ENCODE assay signal across 10 cellular contexts in the genomic region with DNA sequence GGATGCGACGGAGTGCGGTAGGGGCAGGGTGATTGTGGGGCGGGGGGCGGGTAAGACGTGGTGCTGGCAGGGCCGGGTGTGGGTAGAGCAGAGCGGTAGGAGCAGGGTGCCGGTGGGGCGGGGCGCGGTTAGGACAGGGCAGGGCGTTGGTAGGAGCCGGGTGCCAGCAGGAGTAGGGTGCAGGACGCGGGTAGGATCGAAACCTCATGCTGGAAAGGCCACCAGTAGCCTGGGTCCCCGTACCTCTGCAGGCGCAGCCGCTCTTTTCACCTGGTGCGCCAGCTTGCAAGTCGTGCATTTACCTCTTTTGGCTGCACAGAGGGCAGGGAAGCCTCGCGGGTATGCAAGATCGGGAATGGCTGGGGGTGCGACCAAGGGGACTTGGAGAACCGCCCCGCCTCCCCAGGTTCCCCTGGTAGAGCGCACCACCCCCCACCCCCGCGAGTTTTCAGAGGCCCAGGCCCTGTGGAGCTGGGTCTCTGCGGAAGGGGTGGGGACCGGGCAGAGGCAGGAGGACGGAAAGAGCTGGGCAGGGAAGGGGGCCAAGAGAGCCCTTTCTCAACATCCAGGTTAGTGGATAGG.
DNase-seq lines count a peak whose midpoint lies in the region; ATAC-seq lines count a peak whose summit lies in the region.
"Had no signal": no experiment of that assay in that cellular context is flagged by ENCODE, and none has a peak within 500 bp of the region (broad histone marks: within the 10 kb centered on the region; RNA-seq: fewer than 3 reads in every experiment).

No MANE protein-coding gene starts in this region.

- H3K27me3 Mint-ChIP-seq in activated CD8-positive, alpha-beta memory T cell treated with anti-CD3 and anti-CD28 coated beads, Interleukin-2, amount 10 ng/mL, durations not matched to agents 7 days and 5 days = peaks cover 51% of the 10 kb centered on the region
- H3K27me3 Mint-ChIP-seq in activated T-helper 1 cell treated with anti-CD3 and anti-CD28 coated beads, Interleukin-12 subunit alpha, Interleukin-12 subunit beta, Interleukin-2, Interleukin-4 antibody, amounts not matched to agents 30 ng/mL and 10 ng/mL and 1 ng/mL, durations not matched to agents 14 hours and 24 hours and 36 hours (ENCODE audit: insufficient read depth) = peaks cover 39% of the 10 kb centered on the region
- peaks cover 30% of the 10 kb centered on the region for H3K27me3 Mint-ChIP-seq in stimulated activated naive CD8-positive, alpha-beta T cell treated with anti-CD3 and anti-CD28 coated beads, Interleukin-15, amount 100 ng/mL, for 72 hours

- CTCF ChIA-PET in activated CD8-positive, alpha-beta memory T cell treated with anti-CD3 and anti-CD28 coated beads, Interleukin-2, amount 10 ng/mL, durations not matched to agents 7 days and 5 days (lab: Charles Lee) = no interaction called here

- intact Hi-C loops in activated T-helper 1 cell treated with anti-CD3 and anti-CD28 coated beads, Interleukin-12 subunit alpha, Interleukin-12 subunit beta, Interleukin-2, Interleukin-4 antibody, amounts not matched to agents 30 ng/mL and 10 ng/mL and 1 ng/mL, durations not matched to agents 14 hours and 24 hours and 36 hours (cut with micrococcal nuclease) = no loop called here

- H3K9me3 Mint-ChIP-seq in activated CD8-positive, alpha-beta memory T cell treated with anti-CD3 and anti-CD28 coated beads, Interleukin-2, amount 10 ng/mL, durations not matched to agents 7 days and 5 days (ENCODE audit: low read depth) = no peaks in the 10 kb centered on the region
- H3K9me3 Mint-ChIP-seq in activated T-helper 1 cell treated with anti-CD3 and anti-CD28 coated beads, Interleukin-12 subunit alpha, Interleukin-12 subunit beta, Interleukin-2, Interleukin-4 antibody, amounts not matched to agents 30 ng/mL and 10 ng/mL and 1 ng/mL, durations not matched to agents 14 hours and 24 hours and 36 hours = no peaks in the 10 kb centered on the region
- H3K9me3 Mint-ChIP-seq in stimulated activated naive CD8-positive, alpha-beta T cell treated with anti-CD3 and anti-CD28 coated beads, Interleukin-15, amount 100 ng/mL, for 72 hours = no peaks in the 10 kb centered on the region

- peaks cover 28% of the 10 kb centered on the region for H3K27me3 ChIP-seq in iPS-15b (ENCODE audit: control insufficient read depth, insufficient read depth, low read length)

- no peaks in the 10 kb centered on the region for H3K36me3 Mint-ChIP-seq in activated CD8-positive, alpha-beta memory T cell treated with anti-CD3 and anti-CD28 coated beads, Interleukin-2, amount 10 ng/mL, durations not matched to agents 7 days and 5 days
- no peaks in the 10 kb centered on the region for H3K36me3 Mint-ChIP-seq in activated T-helper 1 cell treated with anti-CD3 and anti-CD28 coated beads, Interleukin-12 subunit alpha, Interleukin-12 subunit beta, Interleukin-2, Interleukin-4 antibody, amounts not matched to agents 30 ng/mL and 10 ng/mL and 1 ng/mL, durations not matched to agents 14 hours and 24 hours and 36 hours (ENCODE audit: low read depth)

- no peaks in the 10 kb centered on the region for H3K4me1 ChIP-seq in iPS-15b (ENCODE audit: control insufficient read depth, insufficient read depth, low read length)

- H3K9me3 ChIP-seq in iPS-15b (ENCODE audit: control insufficient read depth, insufficient read depth, low read length) = no peaks in the 10 kb centered on the region

- peak overlapping the region; percentile 63 for H3K4me3 ChIP-seq in iPS-15b (ENCODE audit: low read depth, low read length)

- no peak overlapping the region for H3K27ac Mint-ChIP-seq in activated CD8-positive, alpha-beta memory T cell treated with anti-CD3 and anti-CD28 coated beads, Interleukin-2, amount 10 ng/mL, durations not matched to agents 7 days and 5 days
- no peak overlapping the region for H3K27ac Mint-ChIP-seq in activated T-helper 1 cell treated with anti-CD3 and anti-CD28 coated beads, Interleukin-12 subunit alpha, Interleukin-12 subunit beta, Interleukin-2, Interleukin-4 antibody, amounts not matched to agents 30 ng/mL and 10 ng/mL and 1 ng/mL, durations not matched to agents 14 hours and 24 hours and 36 hours
- peak overlapping the region; percentile 7 to 70 for H3K27ac Mint-ChIP-seq in stimulated activated naive CD8-positive, alpha-beta T cell treated with anti-CD3 and anti-CD28 coated beads, Interleukin-15, amount 100 ng/mL, for 72 hours

- peak; percentile 64 for DNase-seq in activated CD8-positive, alpha-beta memory T cell treated with anti-CD3 and anti-CD28 coated beads for 24 hours
- no peak for DNase-seq in activated CD8-positive, alpha-beta memory T cell treated with anti-CD3 and anti-CD28 coated beads, Interleukin-2, amount 10 ng/mL, durations not matched to agents 7 days and 5 days
- DNase-seq in activated T-helper 1 cell treated with anti-CD3 and anti-CD28 coated beads, Interleukin-12 subunit alpha, Interleukin-12 subunit beta, Interleukin-2, Interleukin-4 antibody, amounts not matched to agents 30 ng/mL and 10 ng/mL and 1 ng/mL, durations not matched to agents 14 hours and 24 hours and 36 hours (ENCODE audit: low spot score) = no peak
- peak; percentile 8 to 22 for DNase-seq in stimulated activated naive CD8-positive, alpha-beta T cell treated with anti-CD3 and anti-CD28 coated beads, Interleukin-15, amount 100 ng/mL, for 72 hours
- DNase-seq in RKO (ENCODE audit: low spot score) (no peak), medulla oblongata (ENCODE audit: extremely low spot score) (no peak), cortex of kidney (lab: John Stamatoyannopoulos, UW) (no peak)
- DNase-seq: foreskin melanocyte, SW 1271 had no signal

- peaks cover 5% of the 10 kb centered on the region for H3K4me1 Mint-ChIP-seq in activated CD8-positive, alpha-beta memory T cell treated with anti-CD3 and anti-CD28 coated beads, Interleukin-2, amount 10 ng/mL, durations not matched to agents 7 days and 5 days
- peaks cover 10% of the 10 kb centered on the region for H3K4me1 Mint-ChIP-seq in activated T-helper 1 cell treated with anti-CD3 and anti-CD28 coated beads, Interleukin-12 subunit alpha, Interleukin-12 subunit beta, Interleukin-2, Interleukin-4 antibody, amounts not matched to agents 30 ng/mL and 10 ng/mL and 1 ng/mL, durations not matched to agents 14 hours and 24 hours and 36 hours (ENCODE audit: low read depth)
- peaks cover 27% of the 10 kb centered on the region for H3K4me1 Mint-ChIP-seq in stimulated activated naive CD8-positive, alpha-beta T cell treated with anti-CD3 and anti-CD28 coated beads, Interleukin-15, amount 100 ng/mL, for 72 hours

- H3K9ac ChIP-seq in iPS-15b (ENCODE audit: low read depth, low read length) = no peak overlapping the region

- no peaks in the 10 kb centered on the region for H3K36me3 ChIP-seq in iPS-15b (ENCODE audit: control insufficient read depth, insufficient read depth, low read length)

- no peak for ATAC-seq in activated CD8-positive, alpha-beta memory T cell treated with anti-CD3 and anti-CD28 coated beads, Interleukin-2, amount 10 ng/mL, durations not matched to agents 7 days and 5 days
- peak; percentile 71 for ATAC-seq in stimulated activated naive CD8-positive, alpha-beta T cell treated with anti-CD3 and anti-CD28 coated beads, Interleukin-15, amount 100 ng/mL, for 72 hours

- no peak overlapping the region for H3K4me3 Mint-ChIP-seq in activated CD8-positive, alpha-beta memory T cell treated with anti-CD3 and anti-CD28 coated beads, Interleukin-2, amount 10 ng/mL, durations not matched to agents 7 days and 5 days
- peak overlapping the region; percentile 45 for H3K4me3 Mint-ChIP-seq in activated T-helper 1 cell treated with anti-CD3 and anti-CD28 coated beads, Interleukin-12 subunit alpha, Interleukin-12 subunit beta, Interleukin-2, Interleukin-4 antibody, amounts not matched to agents 30 ng/mL and 10 ng/mL and 1 ng/mL, durations not matched to agents 14 hours and 24 hours and 36 hours
- H3K4me3 Mint-ChIP-seq in stimulated activated naive CD8-positive, alpha-beta T cell treated with anti-CD3 and anti-CD28 coated beads, Interleukin-15, amount 100 ng/mL, for 72 hours = peak overlapping the region; percentile 77 to 83

Comparison
In these comparisons a context has a peak if more than half of its experiments do, and no peak if none do; other contexts are left out.
1. DNase-seq: peak in activated CD8-positive, alpha-beta memory T cell treated with anti-CD3 and anti-CD28 coated beads for 24 hours (single experiment) and stimulated activated naive CD8-positive, alpha-beta T cell treated with anti-CD3 and anti-CD28 coated beads, Interleukin-15, amount 100 ng/mL, for 72 hours (2 of 2); none in activated CD8-positive, alpha-beta memory T cell treated with anti-CD3 and anti-CD28 coated beads, Interleukin-2, amount 10 ng/mL, durations not matched to agents 7 days and 5 days (single experiment), activated T-helper 1 cell treated with anti-CD3 and anti-CD28 coated beads, Interleukin-12 subunit alpha, Interleukin-12 subunit beta, Interleukin-2, Interleukin-4 antibody, amounts not matched to agents 30 ng/mL and 10 ng/mL and 1 ng/mL, durations not matched to agents 14 hours and 24 hours and 36 hours (single experiment), RKO (single experiment), medulla oblongata (single experiment) and cortex of kidney (single experiment).
2. H3K27ac Mint-ChIP-seq: peak in stimulated activated naive CD8-positive, alpha-beta T cell treated with anti-CD3 and anti-CD28 coated beads, Interleukin-15, amount 100 ng/mL, for 72 hours (2 of 2); none in activated CD8-positive, alpha-beta memory T cell treated with anti-CD3 and anti-CD28 coated beads, Interleukin-2, amount 10 ng/mL, durations not matched to agents 7 days and 5 days (single experiment) and activated T-helper 1 cell treated with anti-CD3 and anti-CD28 coated beads, Interleukin-12 subunit alpha, Interleukin-12 subunit beta, Interleukin-2, Interleukin-4 antibody, amounts not matched to agents 30 ng/mL and 10 ng/mL and 1 ng/mL, durations not matched to agents 14 hours and 24 hours and 36 hours (single experiment).